In genomic region chr5:173323799-173324114, GRCh38 we compare ENCODE assay signal across 11 cellular contexts. TPM values are rescaled to one million over a fixed set of nuclear protein-coding genes. Genes with fewer than 3 reads are reported as not detected.
A peak's percentile ranks its signal among the peaks of the same experiment; 100 is the strongest.
DNase-seq lines count a peak whose midpoint lies in the region; ATAC-seq and TF ChIP-seq lines count a peak whose summit lies in the region.
"Had no signal": no experiment of that assay in that cellular context is flagged by ENCODE, and none has a peak within 500 bp of the region (broad histone marks: within the 10 kb centered on the region; RNA-seq: fewer than 3 reads in every experiment).

No MANE protein-coding gene starts in this region.

- DNase-seq in AG04450 (ENCODE audit: low read depth, low spot score) (no peak), omental fat pad (ENCODE audit: low spot score) (peak; percentile 49), LoVo (ENCODE audit: low spot score) (no peak), NCI-H1930 (lab: John Stamatoyannopoulos, UW) (no peak)
- no peak for DNase-seq in central memory CD4-positive, alpha-beta T cell
- DNase-seq: activated CD4-positive, alpha-beta T cell treated with anti-CD3 and anti-CD28 coated beads, Interleukin-2, amount 50 U/mL, for 4 hours; activated naive CD4-positive, alpha-beta T cell treated with anti-CD3 and anti-CD28 coated beads, Interleukin-2, amount 50 U/mL, for 16 hours; stimulated activated CD4-positive, alpha-beta T cell treated with anti-CD3 and anti-CD28 coated beads, Interleukin-4, amount 100 ng/mL, for 24 hours had no signal

- H3K27me3 ChIP-seq in AG04450 (ENCODE audit: control insufficient read depth, insufficient read depth, low read length) (no peaks in the 10 kb centered on the region), duodenal mucosa (ENCODE audit: control insufficient read depth in 1 of 2, insufficient read depth in 2 of 2, low read length in 2 of 2) (peaks cover 36 to 42% of the 10 kb centered on the region in 2 donors)

- H3K4me3 ChIP-seq in AG04450 (ENCODE audit: low read depth, low read length) (peak overlapping the region; percentile 96), HEK293 (ENCODE audit: low read depth, low read length) (no peak overlapping the region), duodenal mucosa (ENCODE audit: low read depth in 1 of 2, low read length in 2 of 2) (peak overlapping the region; percentile 17 to 28)

- POLR2A ChIA-PET in AG04450 (lab: Yijun Ruan, JAX), result interaction anchor here (1.1 kb wide), 2 partner anchors 8 to 149 kb away, joined by 4 to 11 read pairs; no protein-coding TSS in a partner anchor
- POLR2A ChIA-PET in HEK293 (lab: Yijun Ruan, JAX), result interaction anchor here (1.4 kb wide), 1 partner anchor 8 kb away, joined by 6 read pairs; no protein-coding TSS in a partner anchor

- H3K4me1 ChIP-seq in HEK293 (ENCODE audit: control insufficient read depth, insufficient read depth, low read length), result no peaks in the 10 kb centered on the region
- H3K4me1 ChIP-seq in duodenal mucosa (ENCODE audit: control insufficient read depth in 1 of 2, insufficient read depth in 2 of 2, low read length in 2 of 2), result peaks cover 22 to 23% of the 10 kb centered on the region in 2 donors

- ATAC-seq in omental fat pad (ENCODE audit: low FRiP score) (no peak), HG02763 (IDR thresholded peaks at IDR 0.05; ENCODE audit: unreplicated experiment) (no peak)

- H3K27ac ChIP-seq in AG04450 (ENCODE audit: low read depth, low read length) (peak overlapping the region; percentile 33), HEK293 (ENCODE audit: extremely low read depth, low read depth, low read length) (no peak overlapping the region), duodenal mucosa (ENCODE audit: low read depth, low read length) (no peak overlapping the region)

- peak overlapping the region in 1 of 2 donors; percentile 25 for H3K9ac ChIP-seq in duodenal mucosa (ENCODE audit: low read depth in 1 of 2, low read length in 2 of 2)

- CTCF ChIA-PET in AG04450 (lab: Charles Lee) (no interaction called here), HEK293 (lab: Yijun Ruan, JAX) (no interaction called here)

- H3K9me3 ChIP-seq in AG04450 (ENCODE audit: control insufficient read depth, insufficient read depth, low read length), result no peaks in the 10 kb centered on the region; the same call in 1 of the 2 replicates
- H3K9me3 ChIP-seq in HEK293 (ENCODE audit: control insufficient read depth, insufficient read depth, low read depth, low read length), result no peaks in the 10 kb centered on the region
- no peaks in the 10 kb centered on the region for H3K9me3 ChIP-seq in duodenal mucosa (ENCODE audit: control insufficient read depth in 1 of 2, low read length in 2 of 2)

- TF ChIP-seq CTCF in AG04450 (IDR thresholded peaks at IDR 0.05; ENCODE audit: low read depth, low read length) (no peak), HEK293 (tag by site-specific recombination; IDR thresholded peaks at IDR 0.05) (no peak), omental fat pad (IDR thresholded peaks at IDR 0.05) (no peak)

- H3K36me3 ChIP-seq in HEK293 (ENCODE audit: control insufficient read depth in 2 of 2, insufficient read depth in 1 of 2, low read length in 2 of 2) (peaks cover 13 to 71% of the 10 kb centered on the region in 2 experiments), duodenal mucosa (ENCODE audit: control insufficient read depth in 1 of 2, insufficient read depth in 2 of 2, low read length in 2 of 2) (no peaks in the 10 kb centered on the region)

TF ChIP-seq in HEK293, 187 proteins besides CTCF, POLR2A, EP300 and RAD21:
- TF ChIP-seq ZFHX2 (tag by site-specific recombination; conservative IDR thresholded peaks at IDR 0.05) (peak; percentile 50), ZNF140 (tag by site-specific recombination; IDR thresholded peaks at IDR 0.05) (no peak), ZNF121 (tag by site-specific recombination; IDR thresholded peaks at IDR 0.05) (no peak), ZNF266 (tag by site-specific recombination; IDR thresholded peaks at IDR 0.05; ENCODE audit: low read depth) (no peak), BCL11A (tag by site-specific recombination; IDR thresholded peaks at IDR 0.05; ENCODE audit: low read depth) (no peak), ZNF274 (IDR thresholded peaks at IDR 0.05; ENCODE audit: low read length) (no peak), ZNF274 (tag by site-specific recombination; IDR thresholded peaks at IDR 0.05; ENCODE audit: borderline replicate concordance) (no peak)

RNA-seq across cellular contexts. Expression of gene STC2, which starts 4.5 kb away (rescaled TPM):
- polyA plus RNA-seq in AG04450 (2011; rRNA removed), result 159 and 185 TPM in 2 replicates
- polyA minus RNA-seq in AG04450 (2011; rRNA and poly(A)+ RNA removed), result 216 and 240 TPM in 2 replicates
- total RNA-seq in omental fat pad, result 10 to 100 TPM; 15.8 to 45.9 (median 29.1) TPM
